ENCODE assay signal across 8 cellular contexts in genomic region chr2:37156071-37156856, GRCh38. TPM values are rescaled to one million over a fixed set of nuclear protein-coding genes. Genes with fewer than 3 reads are reported as not detected.
DNase-seq lines count a peak whose midpoint lies in the region; ATAC-seq and TF ChIP-seq lines count a peak whose summit lies in the region.

No MANE protein-coding gene starts in this region.

- H3K27me3 Mint-ChIP-seq in activated T-helper 2 cell treated with anti-CD3 and anti-CD28 coated beads, Interferon-gamma antibody, Interleukin-2, Interleukin-4, amounts not matched to agents 10 μg/mL and 5 μg/mL and 100 μg/mL, durations not matched to agents 14 hours and 24 hours and 36 hours (ENCODE audit: low read depth) = no peaks in the 10 kb centered on the region
- no peaks in the 10 kb centered on the region for H3K27me3 Mint-ChIP-seq in neural crest cell (ENCODE audit: low read depth)

- H3K9me3 Mint-ChIP-seq in activated T-helper 2 cell treated with anti-CD3 and anti-CD28 coated beads, Interferon-gamma antibody, Interleukin-2, Interleukin-4, amounts not matched to agents 10 μg/mL and 5 μg/mL and 100 μg/mL, durations not matched to agents 14 hours and 24 hours and 36 hours = peaks cover 5% of the 10 kb centered on the region
- H3K9me3 Mint-ChIP-seq in neural crest cell = peaks cover 7% of the 10 kb centered on the region

- DNase-seq in Right ventricle myocardium inferior (ENCODE audit: missing footprints) = peak; percentile 68
- no peak for DNase-seq in cardiac septum (ENCODE audit: low spot score)
- peak; percentile 59 for DNase-seq in NCI-H345 (lab: John Stamatoyannopoulos, UW)
- no peak for DNase-seq in activated T-helper 2 cell treated with anti-CD3 and anti-CD28 coated beads, Interferon-gamma antibody, Interleukin-2, Interleukin-4, amounts not matched to agents 10 μg/mL and 5 μg/mL and 100 μg/mL, durations not matched to agents 14 hours and 24 hours and 36 hours (ENCODE audit: low spot score)
- peak; percentile 66 for DNase-seq in fibroblast of villous mesenchyme (ENCODE audit: low read depth)
- no peak for DNase-seq in neural crest cell (ENCODE audit: low read depth, low spot score)
- DNase-seq in tibial nerve (ENCODE audit: low spot score in 2 of 2) = peak; percentile 21 to 52

- peaks cover 0 to 6% (median 0%) of the 10 kb centered on the region in 3 donors for H3K36me3 ChIP-seq in tibial nerve

- ATAC-seq in Right ventricle myocardium inferior (peak; percentile 56), HG02840 (IDR thresholded peaks at IDR 0.05; ENCODE audit: low FRiP score, unreplicated experiment) (peak; percentile 31)

- peak overlapping the region; percentile 92 for H3K27ac Mint-ChIP-seq in activated T-helper 2 cell treated with anti-CD3 and anti-CD28 coated beads, Interferon-gamma antibody, Interleukin-2, Interleukin-4, amounts not matched to agents 10 μg/mL and 5 μg/mL and 100 μg/mL, durations not matched to agents 14 hours and 24 hours and 36 hours
- peak overlapping the region; percentile 67 for H3K27ac Mint-ChIP-seq in neural crest cell (ENCODE audit: unreplicated experiment)

- no peak for TF ChIP-seq CTCF in fibroblast of villous mesenchyme (IDR thresholded peaks at IDR 0.05; ENCODE audit: insufficient read depth, low read depth, low read length)
- TF ChIP-seq CTCF in neural crest cell (conservative IDR thresholded peaks at IDR 0.05) = no peak
- no peak for TF ChIP-seq CTCF in tibial nerve (IDR thresholded peaks at IDR 0.05)

- H3K4me3 ChIP-seq in fibroblast of villous mesenchyme (ENCODE audit: low read depth, low read length) (peak overlapping the region; percentile 71), tibial nerve (peak overlapping the region; percentile 86 to 99 (median 94))

- H3K9me3 ChIP-seq in tibial nerve = no peaks in the 10 kb centered on the region

- peaks cover 45% of the 10 kb centered on the region for H3K36me3 Mint-ChIP-seq in activated T-helper 2 cell treated with anti-CD3 and anti-CD28 coated beads, Interferon-gamma antibody, Interleukin-2, Interleukin-4, amounts not matched to agents 10 μg/mL and 5 μg/mL and 100 μg/mL, durations not matched to agents 14 hours and 24 hours and 36 hours (ENCODE audit: low read depth)
- peaks cover 20% of the 10 kb centered on the region for H3K36me3 Mint-ChIP-seq in neural crest cell (ENCODE audit: low read depth)

- H3K4me3 Mint-ChIP-seq in activated T-helper 2 cell treated with anti-CD3 and anti-CD28 coated beads, Interferon-gamma antibody, Interleukin-2, Interleukin-4, amounts not matched to agents 10 μg/mL and 5 μg/mL and 100 μg/mL, durations not matched to agents 14 hours and 24 hours and 36 hours (ENCODE audit: low read depth) = peak overlapping the region; percentile 94
- peak overlapping the region; percentile 90 for H3K4me3 Mint-ChIP-seq in neural crest cell

- TF ChIP-seq POLR2A in tibial nerve (IDR thresholded peaks at IDR 0.05) = no peak

- peak overlapping the region; percentile 88 to 97 (median 91) for H3K27ac ChIP-seq in tibial nerve

- H3K4me1 ChIP-seq in tibial nerve = peaks cover 3 to 22% (median 13%) of the 10 kb centered on the region in 4 donors

- intact Hi-C loops in Right ventricle myocardium inferior (cut with DNase I) (loop anchor here (2.0 kb wide), 2 partner anchors 41 to 75 kb away; partner anchors contain the start of genes CEBPZ, CEBPZOS and NDUFAF7), cardiac septum (cut with DNase I) (no loop called here)
- intact Hi-C loops in activated T-helper 2 cell treated with anti-CD3 and anti-CD28 coated beads, Interferon-gamma antibody, Interleukin-2, Interleukin-4, amounts not matched to agents 10 μg/mL and 5 μg/mL and 100 μg/mL, durations not matched to agents 14 hours and 24 hours and 36 hours (cut with micrococcal nuclease) = loop anchor here (1.0 to 5.0 kb wide), 4 partner anchors 41 to 221 kb away; partner anchors contain the start of genes CEBPZ, CEBPZOS, GPATCH11 and HEATR5B

- 0 to 3% methylated on average over 15 to 25 of the region's 27 CpGs for WGBS in tibial nerve, 2 donors

- no peak for TF ChIP-seq EP300 in tibial nerve (IDR thresholded peaks at IDR 0.05)

- H3K4me1 Mint-ChIP-seq in activated T-helper 2 cell treated with anti-CD3 and anti-CD28 coated beads, Interferon-gamma antibody, Interleukin-2, Interleukin-4, amounts not matched to agents 10 μg/mL and 5 μg/mL and 100 μg/mL, durations not matched to agents 14 hours and 24 hours and 36 hours (ENCODE audit: low read depth) = peaks cover 33% of the 10 kb centered on the region
- H3K4me1 Mint-ChIP-seq in neural crest cell = peaks cover 27% of the 10 kb centered on the region

- H3K27me3 ChIP-seq in tibial nerve = no peaks in the 10 kb centered on the region

RNA-seq across cellular contexts. Expression of gene EIF2AK2, which starts 0.5 kb away (rescaled TPM):
- total RNA-seq in Right ventricle myocardium inferior (20.7 TPM), cardiac septum (17.9 TPM), fibroblast of villous mesenchyme (40.3 and 48.4 TPM in 2 replicates), neural crest cell (34.1 and 37.3 TPM in 2 replicates), tibial nerve (10 to 100 TPM; 21.6 to 36.0 (median 25.7) TPM)
- 30.6 and 30.8 TPM in 2 replicates for total RNA-seq in activated T-helper 2 cell treated with anti-CD3 and anti-CD28 coated beads, Interferon-gamma antibody, Interleukin-2, Interleukin-4, amounts not matched to agents 10 μg/mL and 5 μg/mL and 100 μg/mL, durations not matched to agents 14 hours and 24 hours and 36 hours

RNA-seq across cellular contexts. Expression of gene SULT6B1, which starts 32.2 kb away (rescaled TPM):
- total RNA-seq in Right ventricle myocardium inferior = not detected
- not detected for total RNA-seq in cardiac septum
- not detected in 2 replicates for total RNA-seq in activated T-helper 2 cell treated with anti-CD3 and anti-CD28 coated beads, Interferon-gamma antibody, Interleukin-2, Interleukin-4, amounts not matched to agents 10 μg/mL and 5 μg/mL and 100 μg/mL, durations not matched to agents 14 hours and 24 hours and 36 hours
- total RNA-seq in fibroblast of villous mesenchyme = not detected in 2 replicates
- not detected in 2 replicates for total RNA-seq in neural crest cell
- total RNA-seq in tibial nerve = not detected

RNA-seq across cellular contexts. Expression of gene CEBPZOS, which starts 40.0 kb away (rescaled TPM):
- total RNA-seq in Right ventricle myocardium inferior (65.0 TPM), cardiac septum (49.1 TPM), fibroblast of villous mesenchyme (14.8 and 19.4 TPM in 2 replicates), neural crest cell (not detected in 2 replicates), tibial nerve (10 to 100 TPM; 18.0 to 28.2 (median 21.8) TPM)
- 37.3 and 42.3 TPM in 2 replicates for total RNA-seq in activated T-helper 2 cell treated with anti-CD3 and anti-CD28 coated beads, Interferon-gamma antibody, Interleukin-2, Interleukin-4, amounts not matched to agents 10 μg/mL and 5 μg/mL and 100 μg/mL, durations not matched to agents 14 hours and 24 hours and 36 hours

Comparison
In these comparisons a context has a peak if more than half of its experiments do, and no peak if none do; other contexts are left out.
1. DNase-seq: peak in Right ventricle myocardium inferior (single experiment), NCI-H345 (single experiment), fibroblast of villous mesenchyme (single experiment) and tibial nerve (2 of 2); none in cardiac septum (single experiment), activated T-helper 2 cell treated with anti-CD3 and anti-CD28 coated beads, Interferon-gamma antibody, Interleukin-2, Interleukin-4, amounts not matched to agents 10 μg/mL and 5 μg/mL and 100 μg/mL, durations not matched to agents 14 hours and 24 hours and 36 hours (single experiment) and neural crest cell (single experiment).
2. RNA of gene CEBPZOS, which starts 40.0 kb away (total RNA-seq): 65.0 TPM in Right ventricle myocardium inferior (single experiment), 49.1 TPM in cardiac septum (single experiment), 37.3 to 42.3 TPM in activated T-helper 2 cell treated with anti-CD3 and anti-CD28 coated beads, Interferon-gamma antibody, Interleukin-2, Interleukin-4, amounts not matched to agents 10 μg/mL and 5 μg/mL and 100 μg/mL, durations not matched to agents 14 hours and 24 hours and 36 hours, 18.0 to 28.2 TPM in tibial nerve and 14.8 to 19.4 TPM in fibroblast of villous mesenchyme; not detected in neural crest cell; every median in the first group is over 10 times any median in the second.